9 cellular contexts compared by ENCODE assay signal in the genomic region with DNA sequence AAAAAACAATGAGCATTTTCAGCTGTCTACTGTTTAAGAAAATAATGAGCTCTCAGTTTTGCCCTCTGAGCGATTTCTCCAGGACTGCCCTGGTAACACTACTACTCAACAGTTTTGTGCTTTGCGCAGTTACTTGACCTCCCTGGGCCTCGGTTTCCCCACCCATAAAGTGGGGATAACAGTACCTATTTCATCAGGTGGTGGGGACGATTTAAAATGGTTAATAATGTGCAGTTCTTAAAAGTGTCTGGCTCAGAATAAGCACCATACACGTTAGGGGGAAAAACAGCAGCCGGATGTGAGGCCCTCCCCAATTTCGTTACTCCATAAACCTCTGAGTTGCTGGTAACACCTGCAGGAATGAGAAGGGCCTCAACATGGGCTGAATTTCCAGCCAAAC. TPM values are rescaled to one million over a fixed set of nuclear protein-coding genes. Genes with fewer than 3 reads are reported as not detected.
A peak's percentile ranks its signal among the peaks of the same experiment; 100 is the strongest.
DNase-seq lines count a peak whose midpoint lies in the region; ATAC-seq, FAIRE-seq and TF ChIP-seq lines count a peak whose summit lies in the region.
"Had no signal": no experiment of that assay in that cellular context is flagged by ENCODE, and none has a peak within 500 bp of the region (broad histone marks: within the 10 kb centered on the region; RNA-seq: fewer than 3 reads in every experiment).

No MANE protein-coding gene starts in this region.

- H3K4me1 ChIP-seq in iPS-15b (ENCODE audit: control insufficient read depth, insufficient read depth, low read length) (peaks cover 5% of the 10 kb centered on the region), spleen (peaks cover 6 to 41% (median 20%) of the 10 kb centered on the region in 6 donors)

- H3K4me3 ChIP-seq in iPS-15b (ENCODE audit: low read depth, low read length), result peak overlapping the region; percentile 93
- H3K4me3 ChIP-seq in spleen, result peak overlapping the region in 7 of 8 donors; percentile 63 to 88 (median 73)

- ATAC-seq in activated CD8-positive, alpha-beta T cell treated with anti-CD3 and anti-CD28 coated beads, Interleukin-2, amount 10 ng/mL, durations not matched to agents 7 days and 5 days, result no peak

- WGBS in spleen, 5 donors, result 74 to 82% (median 82%) methylated on average over 7 of the region's 7 CpGs

- H3K36me3 ChIP-seq in iPS-15b (ENCODE audit: control insufficient read depth, insufficient read depth, low read length) (no peaks in the 10 kb centered on the region), spleen (peaks cover 0 to 7% (median 0%) of the 10 kb centered on the region in 6 donors)

- peaks cover 2% of the 10 kb centered on the region for H3K27me3 Mint-ChIP-seq in HFFc6 (ENCODE audit: insufficient read depth)
- H3K27me3 Mint-ChIP-seq in activated CD8-positive, alpha-beta T cell treated with anti-CD3 and anti-CD28 coated beads, Interleukin-2, amount 10 ng/mL, durations not matched to agents 7 days and 5 days (ENCODE audit: low read depth), result peaks cover 9% of the 10 kb centered on the region

- TF ChIP-seq POLR2A in spleen (IDR thresholded peaks at IDR 0.05), result no peak
- no peak for TF ChIP-seq POLR2A in GM12892 (IDR thresholded peaks at IDR 0.05; ENCODE audit: low read depth, low read length)

- intact Hi-C loops in spleen (cut with DNase I; ENCODE audit: low total_unique reads), result no loop called here

- H3K4me3 Mint-ChIP-seq in HFFc6, result peak overlapping the region; percentile 92
- H3K4me3 Mint-ChIP-seq in activated CD8-positive, alpha-beta T cell treated with anti-CD3 and anti-CD28 coated beads, Interleukin-2, amount 10 ng/mL, durations not matched to agents 7 days and 5 days, result peak overlapping the region; percentile 93

- no peaks in the 10 kb centered on the region for H3K9me3 Mint-ChIP-seq in HFFc6
- peaks cover 6% of the 10 kb centered on the region for H3K9me3 Mint-ChIP-seq in activated CD8-positive, alpha-beta T cell treated with anti-CD3 and anti-CD28 coated beads, Interleukin-2, amount 10 ng/mL, durations not matched to agents 7 days and 5 days (ENCODE audit: insufficient read depth)

- POLR2A ChIA-PET in activated CD8-positive, alpha-beta T cell treated with anti-CD3 and anti-CD28 coated beads, Interleukin-2, amount 10 ng/mL, durations not matched to agents 7 days and 5 days (lab: Charles Lee), result interaction anchor here (0.8 kb wide), 1 partner anchor 245 kb away, joined by 3 read pairs; a partner anchor contains a TSS

- peak overlapping the region; percentile 81 for H3K9ac ChIP-seq in iPS-15b (ENCODE audit: low read depth, low read length)

- no peaks in the 10 kb centered on the region for H3K9me3 ChIP-seq in iPS-15b (ENCODE audit: control insufficient read depth, insufficient read depth, low read length)
- H3K9me3 ChIP-seq in spleen, result peaks cover 0 to 4% (median 0%) of the 10 kb centered on the region in 8 donors

- H3K4me1 Mint-ChIP-seq in HFFc6 (ENCODE audit: low read depth), result peaks cover 18% of the 10 kb centered on the region
- peaks cover 20% of the 10 kb centered on the region for H3K4me1 Mint-ChIP-seq in activated CD8-positive, alpha-beta T cell treated with anti-CD3 and anti-CD28 coated beads, Interleukin-2, amount 10 ng/mL, durations not matched to agents 7 days and 5 days (ENCODE audit: low read depth)

- H3K27ac ChIP-seq in spleen, result peak overlapping the region in 7 of 8 donors; percentile 92 to 99 (median 97)

- no peaks in the 10 kb centered on the region for H3K27me3 ChIP-seq in iPS-15b (ENCODE audit: control insufficient read depth, insufficient read depth, low read length)
- H3K27me3 ChIP-seq in spleen (replicated peaks in 1 of 7), result no peaks in the 10 kb centered on the region

- H3K27ac Mint-ChIP-seq in HFFc6, result peak overlapping the region; percentile 92
- H3K27ac Mint-ChIP-seq in activated CD8-positive, alpha-beta T cell treated with anti-CD3 and anti-CD28 coated beads, Interleukin-2, amount 10 ng/mL, durations not matched to agents 7 days and 5 days, result peak overlapping the region; percentile 98

- DNase-seq in HFFc6, result no peak
- DNase-seq in activated CD8-positive, alpha-beta T cell treated with anti-CD3 and anti-CD28 coated beads, Interleukin-2, amount 10 ng/mL, durations not matched to agents 7 days and 5 days, result no peak
- DNase-seq in spleen, result no peak
- DNase-seq in DMS 273 (lab: John Stamatoyannopoulos, UW; ENCODE audit: unreplicated experiment), result no peak
- DNase-seq in AG20443 (ENCODE audit: low spot score), result no peak
- no peak for DNase-seq in GM12892 (ENCODE audit: insufficient read length)
- DNase-seq in GDM1 (lab: John Stamatoyannopoulos, UW), result no peak
- DNase-seq: effector CD4-positive, alpha-beta T cell had no signal

- FAIRE-seq in GM12892 (lab: Jason Lieb, UNC), result no peak

- CTCF ChIA-PET in activated CD8-positive, alpha-beta T cell treated with anti-CD3 and anti-CD28 coated beads, Interleukin-2, amount 10 ng/mL, durations not matched to agents 7 days and 5 days (lab: Charles Lee), result interaction anchor here (0.6 to 5.7 kb wide), 11 partner anchors 13 to 298 kb away, joined by 3 to 81 read pairs (median 6); a partner anchor contains a TSS

- peaks cover 9% of the 10 kb centered on the region; the same call in 1 of the 2 replicates for H3K36me3 Mint-ChIP-seq in HFFc6 (ENCODE audit: low read depth)
- peaks cover 8% of the 10 kb centered on the region for H3K36me3 Mint-ChIP-seq in activated CD8-positive, alpha-beta T cell treated with anti-CD3 and anti-CD28 coated beads, Interleukin-2, amount 10 ng/mL, durations not matched to agents 7 days and 5 days (ENCODE audit: low read depth)

- TF ChIP-seq CTCF in HFFc6 (IDR thresholded peaks at IDR 0.05) (no peak), spleen (IDR thresholded peaks at IDR 0.05 in 8 of 11, conservative IDR thresholded peaks at IDR 0.05 in 3 of 11) (no peak)

RNA-seq across cellular contexts. Expression of a gene that starts 1.1 kb away (rescaled TPM):
- 1 to 10 TPM; 4.3 to 7.0 (median 6.3) TPM for total RNA-seq in HFFc6 (2021; fragmentation: NEBNext Ultra II Directional; extraction: Animal tissue kit (Norgen Biotek cat#: 25700))
- total RNA-seq in activated CD8-positive, alpha-beta T cell treated with anti-CD3 and anti-CD28 coated beads, Interleukin-2, amount 10 ng/mL, durations not matched to agents 7 days and 5 days, result 10 to 100 TPM in 1 of 2 experiments, 1 to 10 TPM in 1; 9.2 to 12.1 TPM
- 10 to 100 TPM; 11.0 to 23.7 (median 18.0) TPM for total RNA-seq in spleen
- polyA plus RNA-seq in spleen, result 10 to 100 TPM in 1 of 3 donors, 1 to 10 TPM in 2; 8.2 to 10.8 (median 9.1) TPM
- polyA plus RNA-seq in GM12892 (2012; ENCODE audit: missing spikeins), result 9.9 TPM

RNA-seq across cellular contexts. Expression of a gene that starts 41.9 kb away (rescaled TPM):
- total RNA-seq in HFFc6 (2021; fragmentation: NEBNext Ultra II Directional; extraction: Animal tissue kit (Norgen Biotek cat#: 25700)), result 10 to 100 TPM; 68.4 to 89.6 (median 84.8) TPM
- total RNA-seq in activated CD8-positive, alpha-beta T cell treated with anti-CD3 and anti-CD28 coated beads, Interleukin-2, amount 10 ng/mL, durations not matched to agents 7 days and 5 days, result 10 to 100 TPM; 67.3 to 71.6 TPM
- 10 to 100 TPM; 44.6 to 73.6 (median 50.6) TPM for total RNA-seq in spleen
- polyA plus RNA-seq in spleen, result 10 to 100 TPM; 49.9 to 63.1 (median 57.4) TPM
- polyA plus RNA-seq in GM12892 (2012; ENCODE audit: missing spikeins), result 70.2 TPM
